Comparison of ENCODE assay signal across 8 cellular contexts in the genomic region with DNA sequence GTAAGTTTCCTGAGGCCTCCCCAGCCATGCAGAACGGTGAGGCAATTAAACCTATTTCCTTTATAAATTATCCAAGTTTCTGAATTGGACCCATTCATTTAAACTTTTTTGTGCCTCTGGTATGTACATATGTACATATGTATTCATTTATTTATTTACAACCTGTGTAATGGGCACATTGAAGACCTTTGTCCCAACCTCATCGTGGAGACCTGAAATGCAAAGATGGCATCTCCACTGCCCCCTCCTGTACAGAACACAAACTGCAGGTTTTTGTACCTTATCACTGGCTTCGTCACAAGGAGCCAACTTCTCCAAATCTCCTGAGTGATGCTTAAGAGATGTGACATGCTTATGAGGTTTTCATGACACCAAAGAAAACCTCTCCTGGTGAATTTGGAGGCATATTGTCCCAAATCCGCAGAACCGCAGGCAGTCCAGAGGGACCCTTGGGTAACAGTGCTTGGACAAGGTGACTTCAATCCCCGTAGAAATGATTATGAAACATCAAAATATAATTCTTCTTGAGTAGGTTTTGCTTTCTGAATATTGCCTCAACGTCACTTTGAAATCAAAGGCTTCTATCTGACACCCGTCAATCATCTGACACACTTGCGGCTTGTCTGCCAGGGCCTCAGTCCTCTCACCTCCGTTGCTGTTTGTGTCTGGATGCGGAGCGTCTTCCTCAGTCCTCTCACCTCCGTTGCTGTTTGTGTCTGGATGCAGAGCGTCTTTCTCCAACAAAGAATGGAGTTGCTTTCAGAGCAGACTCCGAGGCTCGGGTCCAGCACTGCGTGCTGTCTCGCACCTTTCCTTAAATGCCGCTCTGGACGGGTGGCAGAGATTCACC.
DNase-seq lines count a peak whose midpoint lies in the region; ATAC-seq and TF ChIP-seq lines count a peak whose summit lies in the region.

No MANE protein-coding gene starts in this region.

- H3K27me3 ChIP-seq in cardiac muscle cell (peaks cover 14% of the 10 kb centered on the region), right cardiac atrium (ENCODE audit: control insufficient read depth, insufficient read depth) (no peaks in the 10 kb centered on the region), testis (no peaks in the 10 kb centered on the region)

- H3K4me1 ChIP-seq in cardiac muscle cell (ENCODE audit: low read depth) = peaks cover 21% of the 10 kb centered on the region
- H3K4me1 ChIP-seq in right cardiac atrium (ENCODE audit: control insufficient read depth, insufficient read depth, low read length) = no peaks in the 10 kb centered on the region
- no peaks in the 10 kb centered on the region for H3K4me1 ChIP-seq in testis

- H3K9me3 ChIP-seq in cardiac muscle cell (ENCODE audit: low read depth) = no peaks in the 10 kb centered on the region
- no peaks in the 10 kb centered on the region for H3K9me3 ChIP-seq in right cardiac atrium (ENCODE audit: control insufficient read depth, low read length)
- H3K9me3 ChIP-seq in testis = no peaks in the 10 kb centered on the region

- no peak overlapping the region for H3K4me3 ChIP-seq in cardiac muscle cell
- no peak overlapping the region for H3K4me3 ChIP-seq in right cardiac atrium (ENCODE audit: low read length)
- H3K4me3 ChIP-seq in NB4 (ENCODE audit: low read depth, low read length) = no peak overlapping the region
- no peak overlapping the region for H3K4me3 ChIP-seq in testis

- intact Hi-C loops in right cardiac atrium (cut with DNase I) = no loop called here
- intact Hi-C loops in testis (cut with DNase I; ENCODE audit: low total_unique reads) = no loop called here

- no peaks in the 10 kb centered on the region for H3K36me3 ChIP-seq in cardiac muscle cell
- H3K36me3 ChIP-seq in testis (ENCODE audit: low read depth, missing control alignments) = no peaks in the 10 kb centered on the region

- peak; percentile 45 for TF ChIP-seq CTCF in cardiac muscle cell (IDR thresholded peaks at IDR 0.05; ENCODE audit: low read depth, low read length)
- TF ChIP-seq CTCF in NB4 (IDR thresholded peaks at IDR 0.05; ENCODE audit: low read depth, low read length) = peak; percentile 72
- TF ChIP-seq CTCF in testis (IDR thresholded peaks at IDR 0.05) = peak in 2 of 3 experiments; percentile 11 to 42

- TF ChIP-seq POLR2A in NB4 (IDR thresholded peaks at IDR 0.05; ENCODE audit: extremely low read depth, insufficient read length) (no peak), testis (IDR thresholded peaks at IDR 0.05) (no peak)

- ATAC-seq in right cardiac atrium (no peak), HG02642 (IDR thresholded peaks at IDR 0.05; ENCODE audit: poor library complexity, unreplicated experiment) (no peak), GM21529 (IDR thresholded peaks at IDR 0.05; ENCODE audit: unreplicated experiment) (no peak), HG02885 (IDR thresholded peaks at IDR 0.05; ENCODE audit: poor library complexity, unreplicated experiment) (no peak)

- WGBS in right cardiac atrium = 78% methylated on average over 20 of the region's 20 CpGs
- WGBS in testis, 2 donors = 84 to 85% methylated on average over 20 of the region's 20 CpGs

- peak in 1 of 2 donors; percentile 29 for DNase-seq in cardiac muscle cell (ENCODE audit: low read depth in 1 of 2, low spot score in 1 of 2)
- DNase-seq in right cardiac atrium = no peak
- peak; percentile 54 for DNase-seq in NB4 (ENCODE audit: low read depth)
- DNase-seq in dermis blood vessel endothelial cell = peak; percentile 60
- DNase-seq in testis = peak; percentile 50

- H3K27ac ChIP-seq in cardiac muscle cell (no peak overlapping the region), right cardiac atrium (ENCODE audit: low read length) (no peak overlapping the region), testis (no peak overlapping the region)

Comparison
In these comparisons a context has a peak if more than half of its experiments do, and no peak if none do; other contexts are left out.
1. DNase-seq: peak in NB4 (single experiment), dermis blood vessel endothelial cell (single experiment) and testis (single experiment); none in right cardiac atrium (0 of 3).
2. Peak in every context shown above with its lines, with median percentiles within 50 percentile points of each other: CTCF ChIP-seq.